ENCODE assay signal across 14 cellular contexts in the genomic region with DNA sequence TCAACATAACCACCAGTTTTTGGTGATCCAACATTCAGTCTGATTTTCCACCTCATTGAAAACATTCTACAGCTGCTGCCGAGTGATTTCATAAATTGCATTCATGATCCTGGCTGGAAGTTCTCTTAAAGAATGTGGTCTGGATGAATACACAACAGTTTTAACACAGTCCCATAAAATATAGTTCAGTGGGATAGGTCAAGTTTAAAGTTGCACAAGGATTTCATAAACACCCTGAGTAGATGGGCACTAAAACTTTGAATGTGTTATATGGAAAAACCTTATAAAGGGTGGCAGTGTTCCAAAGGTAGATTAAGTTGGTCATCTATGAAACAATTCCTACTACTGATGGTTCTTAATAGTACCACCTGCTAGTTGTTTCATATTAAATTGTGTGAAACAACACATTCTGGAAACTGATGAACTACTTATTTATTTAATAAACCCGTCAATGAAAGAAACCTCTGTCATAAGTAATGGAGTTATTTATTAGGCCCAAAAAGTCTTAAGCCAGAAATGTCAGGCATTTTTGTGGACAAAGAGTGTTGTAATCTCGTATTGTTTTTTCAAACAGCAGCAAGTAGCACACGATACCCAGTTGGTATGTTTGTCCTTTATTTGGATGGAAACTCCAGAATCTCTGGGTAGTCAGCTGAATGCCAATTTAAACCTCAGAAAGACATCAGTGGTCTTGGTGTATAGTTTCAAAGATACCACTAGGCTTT. TPM values are rescaled to one million over a fixed set of nuclear protein-coding genes. Genes with fewer than 3 reads are reported as not detected.
DNase-seq lines count a peak whose midpoint lies in the region; ATAC-seq and TF ChIP-seq lines count a peak whose summit lies in the region.
"Had no signal": no experiment of that assay in that cellular context is flagged by ENCODE, and none has a peak within 500 bp of the region (broad histone marks: within the 10 kb centered on the region; RNA-seq: fewer than 3 reads in every experiment).

No MANE protein-coding gene starts in this region.

- peak overlapping the region; percentile 21 for H3K27ac Mint-ChIP-seq in neural crest cell (ENCODE audit: unreplicated experiment)
- H3K27ac Mint-ChIP-seq: activated naive CD8-positive, alpha-beta T cell had no signal

- H3K4me2 ChIP-seq in mammary epithelial cell (ENCODE audit: insufficient read depth, low read depth, low read length): no peak overlapping the region

- H3K36me3 ChIP-seq in HEK293 (ENCODE audit: control insufficient read depth in 2 of 2, insufficient read depth in 1 of 2, low read length in 2 of 2) (no peaks in the 10 kb centered on the region), mammary epithelial cell (ENCODE audit: insufficient read depth, low read length) (no peaks in the 10 kb centered on the region), body of pancreas (replicated peaks in 1 of 2; ENCODE audit: insufficient read depth in 1 of 2, low read depth in 2 of 2) (no peaks in the 10 kb centered on the region)
- H3K36me3 ChIP-seq: left lung had no signal

- H3K4me1 ChIP-seq in HEK293 (ENCODE audit: control insufficient read depth, insufficient read depth, low read length) (peaks cover 14% of the 10 kb centered on the region), mammary epithelial cell (ENCODE audit: insufficient read depth, low read length) (no peaks in the 10 kb centered on the region), body of pancreas (peaks cover 26% of the 10 kb centered on the region)

- H3K9me3 ChIP-seq in HEK293 (ENCODE audit: control insufficient read depth, insufficient read depth, low read depth, low read length) (no peaks in the 10 kb centered on the region), mammary epithelial cell (replicated peaks; ENCODE audit: insufficient read depth, low read length) (no peaks in the 10 kb centered on the region), body of pancreas (no peaks in the 10 kb centered on the region)
- H3K9me3 ChIP-seq: left lung had no signal

- H3K9ac ChIP-seq in mammary epithelial cell (ENCODE audit: insufficient read depth, low read length): no peak overlapping the region

- H3K4me3 ChIP-seq in HEK293 (ENCODE audit: low read depth, low read length): no peak overlapping the region
- no peak overlapping the region for H3K4me3 ChIP-seq in mammary epithelial cell (replicated peaks in 1 of 3; ENCODE audit: insufficient read depth in 1 of 3, low read depth in 2 of 3, low read length in 3 of 3)
- no peak overlapping the region for H3K4me3 ChIP-seq in body of pancreas
- H3K4me3 ChIP-seq: left lung had no signal

- H3K79me2 ChIP-seq in mammary epithelial cell (ENCODE audit: insufficient read depth, low read length): no peaks in the 10 kb centered on the region

- dilution Hi-C loops in mammary epithelial cell (cut with HindIII; ENCODE audit: low sequenced_read_pairs): no loop called here

- DNase-seq in AG08396 (ENCODE audit: low spot score) (peak; percentile 14), mammary epithelial cell (peak; percentile 27), neural crest cell (ENCODE audit: low read depth, low spot score) (no peak), activated gamma-delta T cell treated with Interleukin-2 at 50 U/mL for 16 hours (no peak), body of pancreas (no peak)
- no peak for DNase-seq in activated naive CD4-positive, alpha-beta T cell treated with anti-CD3 and anti-CD28 coated beads, Interleukin-2, amount 50 U/mL, for 16 hours
- DNase-seq: activated CD4-positive, alpha-beta T cell treated with anti-CD3 and anti-CD28 coated beads, Interleukin-2, amount 50 U/mL, for 48 hours; left lung; NCI-H1417; NK-92 treated with Interleukin-12 subunit alpha and Interleukin-12 subunit beta, amount 100 ng/mL, for 24 hours had no signal

- H3K27ac ChIP-seq in HEK293 (ENCODE audit: extremely low read depth, low read depth, low read length) (no peak overlapping the region), mammary epithelial cell (ENCODE audit: insufficient read depth, low read depth, low read length) (no peak overlapping the region), body of pancreas (no peak overlapping the region)
- H3K27ac ChIP-seq: C4-2B, left lung had no signal

- no peaks in the 10 kb centered on the region for H3K27me3 ChIP-seq in mammary epithelial cell (ENCODE audit: insufficient read depth, low read length)
- H3K27me3 ChIP-seq in body of pancreas: no peaks in the 10 kb centered on the region
- H3K27me3 ChIP-seq: left lung had no signal

- H3K4me3 Mint-ChIP-seq in neural crest cell: no peak overlapping the region
- H3K4me3 Mint-ChIP-seq: activated naive CD8-positive, alpha-beta T cell had no signal

- POLR2A ChIA-PET in HEK293 (lab: Yijun Ruan, JAX): no interaction called here

- peaks cover 31% of the 10 kb centered on the region for H3K4me1 Mint-ChIP-seq in neural crest cell

- BruUV-seq in mammary epithelial cell (replicated peaks; lab: Mats Ljungman, UMichigan): no TSS peak

- CTCF ChIA-PET in HEK293 (lab: Yijun Ruan, JAX) (interaction anchor here (1.5 kb wide), 1 partner anchor 51 kb away, joined by 5 read pairs; no protein-coding TSS in a partner anchor), mammary epithelial cell (lab: Charles Lee; ENCODE audit: low non-redundant PET) (no interaction called here)

- no peaks in the 10 kb centered on the region for H3K36me3 Mint-ChIP-seq in neural crest cell (ENCODE audit: low read depth)

- no peaks in the 10 kb centered on the region for H3K9me3 Mint-ChIP-seq in neural crest cell

- peak overlapping the region; percentile 14 for H2AFZ ChIP-seq in mammary epithelial cell (ENCODE audit: low read depth, low read length)

- in situ Hi-C loops in mammary epithelial cell (cut with MboI; ENCODE audit: low sequenced_read_pairs in 2 of 2): no loop called here

- TF ChIP-seq CTCF in HEK293 (tag by site-specific recombination; IDR thresholded peaks at IDR 0.05) (no peak), mammary epithelial cell (conservative IDR thresholded peaks at IDR 0.05 in 1 of 2, IDR thresholded peaks at IDR 0.05 in 1 of 2; ENCODE audit: extremely low read depth in 1 of 2, insufficient read depth in 1 of 2, low read depth in 1 of 2, low read length in 2 of 2) (no peak), neural crest cell (conservative IDR thresholded peaks at IDR 0.05) (no peak), body of pancreas (IDR thresholded peaks at IDR 0.05) (no peak)

- WGBS in mammary epithelial cell (ENCODE audit: low coverage, missing lambda C conversion rate): 5% methylated on average over 4 of the region's 4 CpGs
- 63 to 68% methylated on average over 4 of the region's 4 CpGs for WGBS in body of pancreas, 2 donors

- ATAC-seq in HG03342 (IDR thresholded peaks at IDR 0.05; ENCODE audit: unreplicated experiment) (no peak), body of pancreas (no peak)
- ATAC-seq: left lung had no signal

- no peaks in the 10 kb centered on the region for H4K20me1 ChIP-seq in mammary epithelial cell (ENCODE audit: insufficient read depth, low read length)

- intact Hi-C loops in mammary epithelial cell (cut with micrococcal nuclease) (no loop called here), body of pancreas (cut with DNase I) (no loop called here)

- no peak for TF ChIP-seq POLR2A in body of pancreas (IDR thresholded peaks at IDR 0.05)

- H3K27me3 Mint-ChIP-seq in neural crest cell (ENCODE audit: low read depth): no peaks in the 10 kb centered on the region
- H3K27me3 Mint-ChIP-seq: activated naive CD8-positive, alpha-beta T cell had no signal

TF ChIP-seq in HEK293, 187 proteins besides CTCF, POLR2A, EP300 and RAD21 (continues in another document):
- TF ChIP-seq, protein P1, sequence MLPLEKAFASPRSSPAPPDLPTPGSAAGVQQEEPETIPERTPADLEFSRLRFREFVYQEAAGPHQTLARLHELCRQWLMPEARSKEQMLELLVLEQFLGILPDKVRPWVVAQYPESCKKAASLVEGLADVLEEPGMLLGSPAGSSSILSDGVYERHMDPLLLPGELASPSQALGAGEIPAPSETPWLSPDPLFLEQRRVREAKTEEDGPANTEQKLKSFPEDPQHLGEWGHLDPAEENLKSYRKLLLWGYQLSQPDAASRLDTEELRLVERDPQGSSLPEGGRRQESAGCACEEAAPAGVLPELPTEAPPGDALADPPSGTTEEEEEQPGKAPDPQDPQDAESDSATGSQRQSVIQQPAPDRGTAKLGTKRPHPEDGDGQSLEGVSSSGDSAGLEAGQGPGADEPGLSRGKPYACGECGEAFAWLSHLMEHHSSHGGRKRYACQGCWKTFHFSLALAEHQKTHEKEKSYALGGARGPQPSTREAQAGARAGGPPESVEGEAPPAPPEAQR (tag by site-specific recombination; IDR thresholded peaks at IDR 0.05): no peak
- TF ChIP-seq, protein P2, sequence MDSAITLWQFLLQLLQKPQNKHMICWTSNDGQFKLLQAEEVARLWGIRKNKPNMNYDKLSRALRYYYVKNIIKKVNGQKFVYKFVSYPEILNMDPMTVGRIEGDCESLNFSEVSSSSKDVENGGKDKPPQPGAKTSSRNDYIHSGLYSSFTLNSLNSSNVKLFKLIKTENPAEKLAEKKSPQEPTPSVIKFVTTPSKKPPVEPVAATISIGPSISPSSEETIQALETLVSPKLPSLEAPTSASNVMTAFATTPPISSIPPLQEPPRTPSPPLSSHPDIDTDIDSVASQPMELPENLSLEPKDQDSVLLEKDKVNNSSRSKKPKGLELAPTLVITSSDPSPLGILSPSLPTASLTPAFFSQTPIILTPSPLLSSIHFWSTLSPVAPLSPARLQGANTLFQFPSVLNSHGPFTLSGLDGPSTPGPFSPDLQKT (IDR thresholded peaks at IDR 0.05; ENCODE audit: borderline replicate concordance, low read depth, low read length): no peak
- TF ChIP-seq FEZF1 (tag by site-specific recombination; IDR thresholded peaks at IDR 0.05) (peak; percentile 42), ZNF843 (tag by site-specific recombination; IDR thresholded peaks at IDR 0.05) (peak; percentile 27; the same call in 1 of the 2 replicates), ZNF132 (tag by site-specific recombination; IDR thresholded peaks at IDR 0.05; ENCODE audit: borderline replicate concordance) (no peak)
- TF ChIP-seq, protein P3, sequence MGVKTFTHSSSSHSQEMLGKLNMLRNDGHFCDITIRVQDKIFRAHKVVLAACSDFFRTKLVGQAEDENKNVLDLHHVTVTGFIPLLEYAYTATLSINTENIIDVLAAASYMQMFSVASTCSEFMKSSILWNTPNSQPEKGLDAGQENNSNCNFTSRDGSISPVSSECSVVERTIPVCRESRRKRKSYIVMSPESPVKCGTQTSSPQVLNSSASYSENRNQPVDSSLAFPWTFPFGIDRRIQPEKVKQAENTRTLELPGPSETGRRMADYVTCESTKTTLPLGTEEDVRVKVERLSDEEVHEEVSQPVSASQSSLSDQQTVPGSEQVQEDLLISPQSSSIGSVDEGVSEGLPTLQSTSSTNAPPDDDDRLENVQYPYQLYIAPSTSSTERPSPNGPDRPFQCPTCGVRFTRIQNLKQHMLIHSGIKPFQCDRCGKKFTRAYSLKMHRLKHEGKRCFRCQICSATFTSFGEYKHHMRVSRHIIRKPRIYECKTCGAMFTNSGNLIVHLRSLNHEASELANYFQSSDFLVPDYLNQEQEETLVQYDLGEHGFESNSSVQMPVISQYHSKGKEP (tag by site-specific recombination; IDR thresholded peaks at IDR 0.05): peak; percentile 47; the same call in 1 of the 2 replicates

RNA-seq across cellular contexts. Expression of gene RPA3, which starts 14.3 kb away (rescaled TPM):
- total RNA-seq in mammary epithelial cell (10 to 100 TPM; 14.3 to 47.9 TPM), neural crest cell (70.8 and 78.8 TPM in 2 replicates), body of pancreas (1 to 10 TPM in 1 of 2 donors, under 1 TPM in 1; 0.66 to 6.0 TPM)
- 40.1 TPM for polyA plus RNA-seq in mammary epithelial cell
- 14.2 TPM for polyA minus RNA-seq in mammary epithelial cell

Comparison
In these comparisons a context has a peak if more than half of its experiments do, and no peak if none do; other contexts are left out.
1. DNase-seq: peak in AG08396 (single experiment) and mammary epithelial cell (single experiment); none in neural crest cell (single experiment), activated naive CD4-positive, alpha-beta T cell treated with anti-CD3 and anti-CD28 coated beads, Interleukin-2, amount 50 U/mL, for 16 hours (single experiment), activated gamma-delta T cell treated with Interleukin-2 at 50 U/mL for 16 hours (single experiment) and body of pancreas (0 of 4).